In the genomic region with DNA sequence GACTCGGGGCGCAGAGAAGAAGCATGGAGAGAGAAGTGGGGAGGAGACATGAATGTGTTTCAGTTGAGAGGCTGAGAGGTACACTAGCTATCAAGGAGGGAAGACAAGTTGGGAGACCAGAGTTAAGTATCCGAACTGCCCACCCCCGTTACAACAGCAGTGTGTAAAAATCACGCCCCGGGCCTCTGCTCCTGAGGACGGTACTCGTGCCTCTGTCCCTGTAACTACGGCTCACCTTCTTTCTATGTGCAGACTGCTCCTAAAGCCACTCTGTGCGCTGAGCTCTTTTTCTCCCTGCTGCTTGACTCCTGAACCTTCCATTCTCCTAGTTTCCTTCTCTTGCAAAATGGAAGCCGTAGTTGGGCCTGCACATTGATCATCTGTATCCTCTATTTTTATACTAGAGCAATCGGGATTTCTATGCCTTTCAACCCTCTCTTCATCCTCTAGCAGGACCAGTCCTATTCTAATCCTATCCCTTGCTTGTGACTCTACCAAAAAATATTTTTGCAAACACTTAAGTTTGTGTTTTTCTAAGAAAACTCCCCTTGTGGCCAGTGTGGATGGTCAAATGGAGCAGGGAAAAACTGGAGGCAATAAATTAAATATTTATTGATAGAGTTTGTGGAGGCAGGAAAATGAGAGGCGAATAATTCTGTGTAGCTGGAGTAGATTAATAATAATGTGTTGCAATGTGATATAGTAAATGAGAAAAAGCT, we compare ENCODE assay signal across 1 cellular context.
TF ChIP-seq lines count a peak whose summit lies in the region.

No MANE protein-coding gene starts in this region.

TF ChIP-seq in K562, 482 proteins besides CTCF, POLR2A, EP300 and RAD21 (continued from another document):
- no peak for TF ChIP-seq SIX5 (IDR thresholded peaks at IDR 0.05; ENCODE audit: borderline replicate concordance in 1 of 2, insufficient read depth in 1 of 2, low read depth in 1 of 2, low read length in 2 of 2)
- no peak for TF ChIP-seq SMAD1 (IDR thresholded peaks at IDR 0.05; ENCODE audit: low read depth, low read length, partially characterized antibody)
- 0 out of 4 replicates have a peak, but pooled peaks of 1 of the 2 experiments have one; percentile 3 for TF ChIP-seq MNT (conservative IDR thresholded peaks at IDR 0.05)
- TF ChIP-seq YY1 (IDR thresholded peaks at IDR 0.05; ENCODE audit: borderline replicate concordance in 1 of 3, control insufficient read depth in 1 of 3, extremely low read depth in 1 of 3, insufficient read depth in 3 of 3, insufficient read length in 1 of 3, insufficient replicate concordance in 2 of 3, low read depth in 1 of 3, low read length in 2 of 3), result peak in 1 of 3 experiments; percentile 61
- TF ChIP-seq TCFL5 (CRISPR knock-in tag; conservative IDR thresholded peaks at IDR 0.05), result no peak
- TF ChIP-seq GABPA (tag; conservative IDR thresholded peaks at IDR 0.05; ENCODE audit: low read depth), result 0 out of 2 replicates have a peak, but pooled peaks have one; percentile 38
- TF ChIP-seq, protein P1, sequence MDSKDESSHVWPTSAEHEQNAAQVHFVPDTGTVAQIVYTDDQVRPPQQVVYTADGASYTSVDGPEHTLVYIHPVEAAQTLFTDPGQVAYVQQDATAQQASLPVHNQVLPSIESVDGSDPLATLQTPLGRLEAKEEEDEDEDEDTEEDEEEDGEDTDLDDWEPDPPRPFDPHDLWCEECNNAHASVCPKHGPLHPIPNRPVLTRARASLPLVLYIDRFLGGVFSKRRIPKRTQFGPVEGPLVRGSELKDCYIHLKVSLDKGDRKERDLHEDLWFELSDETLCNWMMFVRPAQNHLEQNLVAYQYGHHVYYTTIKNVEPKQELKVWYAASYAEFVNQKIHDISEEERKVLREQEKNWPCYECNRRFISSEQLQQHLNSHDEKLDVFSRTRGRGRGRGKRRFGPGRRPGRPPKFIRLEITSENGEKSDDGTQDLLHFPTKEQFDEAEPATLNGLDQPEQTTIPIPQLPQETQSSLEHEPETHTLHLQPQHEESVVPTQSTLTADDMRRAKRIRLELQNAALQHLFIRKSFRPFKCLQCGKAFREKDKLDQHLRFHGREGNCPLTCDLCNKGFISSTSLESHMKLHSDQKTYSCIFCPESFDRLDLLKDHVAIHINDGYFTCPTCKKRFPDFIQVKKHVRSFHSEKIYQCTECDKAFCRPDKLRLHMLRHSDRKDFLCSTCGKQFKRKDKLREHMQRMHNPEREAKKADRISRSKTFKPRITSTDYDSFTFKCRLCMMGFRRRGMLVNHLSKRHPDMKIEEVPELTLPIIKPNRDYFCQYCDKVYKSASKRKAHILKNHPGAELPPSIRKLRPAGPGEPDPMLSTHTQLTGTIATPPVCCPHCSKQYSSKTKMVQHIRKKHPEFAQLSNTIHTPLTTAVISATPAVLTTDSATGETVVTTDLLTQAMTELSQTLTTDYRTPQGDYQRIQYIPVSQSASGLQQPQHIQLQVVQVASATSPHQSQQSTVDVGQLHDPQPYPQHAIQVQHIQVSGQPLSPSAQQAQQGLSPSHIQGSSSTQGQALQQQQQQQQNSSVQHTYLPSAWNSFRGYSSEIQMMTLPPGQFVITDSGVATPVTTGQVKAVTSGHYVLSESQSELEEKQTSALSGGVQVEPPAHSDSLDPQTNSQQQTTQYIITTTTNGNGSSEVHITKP (IDR thresholded peaks at IDR 0.05; ENCODE audit: partially characterized antibody), result peak; percentile 91
- TF ChIP-seq CC2D1A (IDR thresholded peaks at IDR 0.05), result no peak
- TF ChIP-seq MEIS2 (IDR thresholded peaks at IDR 0.05; ENCODE audit: partially characterized antibody), result no peak
- TF ChIP-seq THAP7 (CRISPR knock-in tag; IDR thresholded peaks at IDR 0.05), result no peak
- peak in 1 of 2 experiments; percentile 31; a peak in 1 of 4 replicates for TF ChIP-seq FOXK2 (conservative IDR thresholded peaks at IDR 0.05 in 1 of 2, IDR thresholded peaks at IDR 0.05 in 1 of 2; ENCODE audit: low read depth in 2 of 2)
- TF ChIP-seq, protein P2, sequence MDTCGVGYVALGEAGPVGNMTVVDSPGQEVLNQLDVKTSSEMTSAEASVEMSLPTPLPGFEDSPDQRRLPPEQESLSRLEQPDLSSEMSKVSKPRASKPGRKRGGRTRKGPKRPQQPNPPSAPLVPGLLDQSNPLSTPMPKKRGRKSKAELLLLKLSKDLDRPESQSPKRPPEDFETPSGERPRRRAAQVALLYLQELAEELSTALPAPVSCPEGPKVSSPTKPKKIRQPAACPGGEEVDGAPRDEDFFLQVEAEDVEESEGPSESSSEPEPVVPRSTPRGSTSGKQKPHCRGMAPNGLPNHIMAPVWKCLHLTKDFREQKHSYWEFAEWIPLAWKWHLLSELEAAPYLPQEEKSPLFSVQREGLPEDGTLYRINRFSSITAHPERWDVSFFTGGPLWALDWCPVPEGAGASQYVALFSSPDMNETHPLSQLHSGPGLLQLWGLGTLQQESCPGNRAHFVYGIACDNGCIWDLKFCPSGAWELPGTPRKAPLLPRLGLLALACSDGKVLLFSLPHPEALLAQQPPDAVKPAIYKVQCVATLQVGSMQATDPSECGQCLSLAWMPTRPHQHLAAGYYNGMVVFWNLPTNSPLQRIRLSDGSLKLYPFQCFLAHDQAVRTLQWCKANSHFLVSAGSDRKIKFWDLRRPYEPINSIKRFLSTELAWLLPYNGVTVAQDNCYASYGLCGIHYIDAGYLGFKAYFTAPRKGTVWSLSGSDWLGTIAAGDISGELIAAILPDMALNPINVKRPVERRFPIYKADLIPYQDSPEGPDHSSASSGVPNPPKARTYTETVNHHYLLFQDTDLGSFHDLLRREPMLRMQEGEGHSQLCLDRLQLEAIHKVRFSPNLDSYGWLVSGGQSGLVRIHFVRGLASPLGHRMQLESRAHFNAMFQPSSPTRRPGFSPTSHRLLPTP (IDR thresholded peaks at IDR 0.05; ENCODE audit: borderline replicate concordance, extremely low read depth, insufficient read length), result no peak
- no peak for TF ChIP-seq ZNF274 (IDR thresholded peaks at IDR 0.05; ENCODE audit: borderline replicate concordance, low read depth, low read length)
- no peak for TF ChIP-seq RBM39 (optimal IDR thresholded peaks at IDR 0.05; ENCODE audit: low read depth, low read length)
